ENCODE assay signal across 8 cellular contexts in genomic region chr10:74150151-74151056, GRCh38. TPM values are rescaled to one million over a fixed set of nuclear protein-coding genes. Genes with fewer than 3 reads are reported as not detected.
DNase-seq lines count a peak whose midpoint lies in the region; ATAC-seq and TF ChIP-seq lines count a peak whose summit lies in the region.

AP3M1 (minus strand) TSS chr10:74150828; CDS start chr10:74138379, 12,449 bp downstream.

- peak within 1 kb of the TSS; percentile 88 to 98 (median 96) for H3K4me3 ChIP-seq in BLaER1 treated with 17β-estradiol and CSF1 and Interleukin-3, amounts not matched to agents 10 nM and 100 nM
- peak within 1 kb of the TSS; percentile 99 for H3K4me3 ChIP-seq in fibroblast of the aortic adventitia (ENCODE audit: low read depth, low read length)
- peak within 1 kb of the TSS; percentile 84 for H3K4me3 ChIP-seq in suprapubic skin

- H3K27me3 ChIP-seq in BLaER1 treated with 17β-estradiol and CSF1 and Interleukin-3, amounts not matched to agents 10 nM and 100 nM = no peaks in the 10 kb centered on the region
- H3K27me3 ChIP-seq in suprapubic skin = no peaks in the 10 kb centered on the region

- H4K20me1 ChIP-seq in BLaER1 treated with 17β-estradiol and CSF1 and Interleukin-3, amounts not matched to agents 10 nM and 100 nM = peaks cover 0 to 58% (median 26%) of the 10 kb centered on the region in 11 experiments; a peak in 13 of 22 replicates

- H3K27ac ChIP-seq in BLaER1 treated with 17β-estradiol and CSF1 and Interleukin-3, amounts not matched to agents 10 nM and 100 nM = peak within 1 kb of the TSS; percentile 92 to 98 (median 94)
- peak within 1 kb of the TSS; percentile 95 for H3K27ac ChIP-seq in suprapubic skin

- no peaks in the 10 kb centered on the region for H3K9me3 ChIP-seq in BLaER1 treated with 17β-estradiol and CSF1 and Interleukin-3, amounts not matched to agents 10 nM and 100 nM (replicated peaks in 1 of 11)
- H3K9me3 ChIP-seq in suprapubic skin = no peaks in the 10 kb centered on the region

- peak; percentile 31 for ATAC-seq in HG03378 (IDR thresholded peaks at IDR 0.05; ENCODE audit: unreplicated experiment)

- under 1% methylated on average over 20 of the region's 35 CpGs for WGBS in suprapubic skin

- H3K4me2 ChIP-seq in BLaER1 treated with 17β-estradiol and CSF1 and Interleukin-3, amounts not matched to agents 10 nM and 100 nM = peak within 1 kb of the TSS; percentile 88 to 98 (median 92)

- TF ChIP-seq CTCF in fibroblast of the aortic adventitia (IDR thresholded peaks at IDR 0.05; ENCODE audit: insufficient read depth, low read length) = no peak
- no peak for TF ChIP-seq CTCF in suprapubic skin (IDR thresholded peaks at IDR 0.05)

- peak within 1 kb of the TSS; percentile 83 to 96 (median 92) for H3K9ac ChIP-seq in BLaER1 treated with 17β-estradiol and CSF1 and Interleukin-3, amounts not matched to agents 10 nM and 100 nM

- TF ChIP-seq EP300 in suprapubic skin (IDR thresholded peaks at IDR 0.05) = no peak

- DNase-seq in activated T-helper 1 cell treated with anti-CD3 and anti-CD28 coated beads, Interleukin-2, amount 50 U/mL, for 16 hours (ENCODE audit: low read depth in 1 of 2, low spot score in 1 of 2) = peak; percentile 59 to 68
- DNase-seq in fibroblast of the aortic adventitia (ENCODE audit: low read depth) (no peak), nucleus accumbens (lab: John Stamatoyannopoulos, UW) (peak; percentile 42 to 94 (median 81)), suprapubic skin (ENCODE audit: low spot score in 2 of 2) (peak; percentile 90 to 92)

- H3K4me1 ChIP-seq in BLaER1 treated with 17β-estradiol and CSF1 and Interleukin-3, amounts not matched to agents 10 nM and 100 nM = peaks cover 39 to 74% (median 52%) of the 10 kb centered on the region in 10 experiments
- H3K4me1 ChIP-seq in suprapubic skin = peaks cover 44% of the 10 kb centered on the region

- peaks cover 18 to 36% (median 29%) of the 10 kb centered on the region in 11 experiments; a peak in 21 of 22 replicates for H3K36me3 ChIP-seq in BLaER1 treated with 17β-estradiol and CSF1 and Interleukin-3, amounts not matched to agents 10 nM and 100 nM
- no peaks in the 10 kb centered on the region for H3K36me3 ChIP-seq in suprapubic skin

- TF ChIP-seq POLR2A in GM19193 (IDR thresholded peaks at IDR 0.05; ENCODE audit: extremely low read depth, insufficient read depth, insufficient read length) = peak; percentile 55
- no peak for TF ChIP-seq POLR2A in suprapubic skin (IDR thresholded peaks at IDR 0.05)

TF ChIP-seq in PFSK-1, 5 proteins besides CTCF, POLR2A, EP300 and RAD21:
- no peak for TF ChIP-seq FOXP2 (optimal IDR thresholded peaks at IDR 0.05; ENCODE audit: borderline replicate concordance, extremely low read depth, extremely low read length, insufficient read depth)
- peak; percentile 19; the same call in 1 of the 2 replicates for TF ChIP-seq TAF1 (IDR thresholded peaks at IDR 0.05; ENCODE audit: borderline replicate concordance, insufficient read depth, low read length)
- 0 out of 4 replicates have a peak, but pooled peaks of 1 of the 2 experiments have one; percentile 24 for TF ChIP-seq REST (IDR thresholded peaks at IDR 0.05; ENCODE audit: insufficient read depth in 1 of 2, low read depth in 2 of 2, low read length in 2 of 2)
- no peak for TF ChIP-seq POLR2AphosphoS5 (IDR thresholded peaks at IDR 0.05; ENCODE audit: low read depth, low read length)
- peak; percentile 32; the same call in 1 of the 2 replicates for TF ChIP-seq SIN3A (IDR thresholded peaks at IDR 0.05; ENCODE audit: borderline replicate concordance, insufficient read depth, low read length)

RNA-seq across cellular contexts. Expression of gene AP3M1, which starts in this region (rescaled TPM):
- 26.0 TPM for polyA plus RNA-seq in PFSK-1 (2012; ENCODE audit: insufficient read length, low read depth)
- total RNA-seq in fibroblast of the aortic adventitia (ENCODE audit: low replicate concordance) = 34.8 and 55.8 TPM in 2 replicates
- total RNA-seq in suprapubic skin = 10 to 100 TPM; 19.7 to 24.7 (median 21.1) TPM
